ENCODE assay signal across 15 cellular contexts in genomic region chr10:93567277-93568104, GRCh38. TPM values are rescaled to one million over a fixed set of nuclear protein-coding genes. Genes with fewer than 3 reads are reported as not detected.
DNase-seq lines count a peak whose midpoint lies in the region; ATAC-seq and TF ChIP-seq lines count a peak whose summit lies in the region.
"Had no signal": no experiment of that assay in that cellular context is flagged by ENCODE, and none has a peak within 500 bp of the region (broad histone marks: within the 10 kb centered on the region; RNA-seq: fewer than 3 reads in every experiment).

No MANE protein-coding gene starts in this region.

- peaks cover 0 to 2% (median 0%) of the 10 kb centered on the region in 3 donors for H3K4me1 Mint-ChIP-seq in CD8-positive, alpha-beta memory T cell

- H3K27me3 ChIP-seq in heart right ventricle (peaks cover 12 to 83% (median 62%) of the 10 kb centered on the region in 7 donors), hepatocyte (peaks cover 61% of the 10 kb centered on the region), parathyroid adenoma (ENCODE audit: control insufficient read depth, insufficient read depth, low read length) (no peaks in the 10 kb centered on the region)
- no peaks in the 10 kb centered on the region for H3K27me3 ChIP-seq in CD8-positive, alpha-beta memory T cell (ENCODE audit: insufficient read depth, low read length, poor library complexity, severe bottlenecking)
- H3K27me3 ChIP-seq: body of pancreas had no signal

- no peak for DNase-seq in heart right ventricle
- no peak for DNase-seq in cardiac septum (ENCODE audit: low spot score)
- no peak for DNase-seq in hepatocyte (ENCODE audit: low spot score)
- DNase-seq in iPS-NIHi7 (ENCODE audit: extremely low spot score) = no peak
- DNase-seq in CD8-positive, alpha-beta memory T cell = no peak
- DNase-seq in stimulated activated CD4-positive, alpha-beta T cell treated with anti-CD3 and anti-CD28 coated beads, Interleukin-4, amount 100 ng/mL, for 4 hours = no peak
- DNase-seq in amygdala (lab: John Stamatoyannopoulos, UW) = no peak
- DNase-seq: activated CD4-positive, alpha-beta T cell treated with anti-CD3 and anti-CD28 coated beads, Interleukin-2, amount 50 U/mL, for 48 hours; body of pancreas; DMS 273 treated with DMSO at 0.1 percent for 48 hours; KG1; NCI-H526 treated with DMSO at 0.1 percent for 48 hours had no signal

- CTCF ChIA-PET in CD8-positive, alpha-beta memory T cell (lab: Charles Lee) = no interaction called here

- POLR2A ChIA-PET in CD8-positive, alpha-beta memory T cell (lab: Charles Lee) = no interaction called here

- intact Hi-C loops in heart right ventricle (cut with DNase I) (no loop called here), cardiac septum (cut with DNase I) (no loop called here)

- H3K4me3 Mint-ChIP-seq in CD8-positive, alpha-beta memory T cell = no peak overlapping the region

- H3K4me3 ChIP-seq in heart right ventricle (peak overlapping the region in 8 of 10 donors; percentile 18 to 43 (median 34)), hepatocyte (no peak overlapping the region), parathyroid adenoma (ENCODE audit: low read depth, low read length) (no peak overlapping the region)
- H3K4me3 ChIP-seq in CD8-positive, alpha-beta memory T cell (ENCODE audit: low read length) = no peak overlapping the region
- H3K4me3 ChIP-seq: body of pancreas had no signal

- no peaks in the 10 kb centered on the region for H3K36me3 Mint-ChIP-seq in CD8-positive, alpha-beta memory T cell

- H3K27ac Mint-ChIP-seq in CD8-positive, alpha-beta memory T cell = no peak overlapping the region

- H3K27ac ChIP-seq in heart right ventricle (no peak overlapping the region), hepatocyte (no peak overlapping the region), parathyroid adenoma (no peak overlapping the region)
- H3K27ac ChIP-seq in CD8-positive, alpha-beta memory T cell (ENCODE audit: low read depth, low read length) = no peak overlapping the region
- H3K27ac ChIP-seq: epithelial cell of prostate, RWPE1 had no signal

- peaks cover 22 to 70% of the 10 kb centered on the region in 2 donors for H3K27me3 Mint-ChIP-seq in CD8-positive, alpha-beta memory T cell

- H2AFZ ChIP-seq in hepatocyte (no peak overlapping the region), parathyroid adenoma (no peak overlapping the region)

- H3K9me2 ChIP-seq in hepatocyte (replicated peaks; ENCODE audit: insufficient read depth) = no peaks in the 10 kb centered on the region

- H3K79me2 ChIP-seq in hepatocyte = no peaks in the 10 kb centered on the region
- no peaks in the 10 kb centered on the region for H3K79me2 ChIP-seq in parathyroid adenoma

- TF ChIP-seq CTCF in heart right ventricle (IDR thresholded peaks at IDR 0.05) (no peak), hepatocyte (IDR thresholded peaks at IDR 0.05; ENCODE audit: poor library complexity) (no peak), parathyroid adenoma (IDR thresholded peaks at IDR 0.05) (no peak)

- no peak for ATAC-seq in heart right ventricle

- H3K4me1 ChIP-seq in heart right ventricle = peaks cover 0 to 21% (median 6%) of the 10 kb centered on the region in 9 donors
- peaks cover 3% of the 10 kb centered on the region for H3K4me1 ChIP-seq in hepatocyte (ENCODE audit: insufficient read depth)
- no peaks in the 10 kb centered on the region for H3K4me1 ChIP-seq in parathyroid adenoma
- H3K4me1 ChIP-seq in CD8-positive, alpha-beta memory T cell (ENCODE audit: insufficient read depth, low read length) = no peaks in the 10 kb centered on the region

- H3K9me3 Mint-ChIP-seq in CD8-positive, alpha-beta memory T cell = no peaks in the 10 kb centered on the region

- H3K36me3 ChIP-seq in heart right ventricle (no peaks in the 10 kb centered on the region), hepatocyte (replicated peaks; ENCODE audit: insufficient read depth, low read depth) (no peaks in the 10 kb centered on the region), parathyroid adenoma (ENCODE audit: control insufficient read depth, insufficient read depth, low read length) (no peaks in the 10 kb centered on the region)
- H3K36me3 ChIP-seq in CD8-positive, alpha-beta memory T cell (ENCODE audit: insufficient read depth, low read length) = no peaks in the 10 kb centered on the region

- WGBS in heart right ventricle, 2 donors = 10 to 11% methylated on average over 33 of the region's 33 CpGs
- WGBS in hepatocyte (ENCODE audit: low lambda C conversion rate, missing lambda C conversion rate) = 24% methylated on average over 33 of the region's 33 CpGs

- H3K4me2 ChIP-seq in hepatocyte (peak overlapping the region; percentile 91), parathyroid adenoma (ENCODE audit: low read length) (peak overlapping the region; percentile 22)

- no peak overlapping the region for H3K9ac ChIP-seq in parathyroid adenoma

- no peaks in the 10 kb centered on the region for H4K20me1 ChIP-seq in hepatocyte (ENCODE audit: insufficient read depth, poor library complexity, severe bottlenecking)

- H3K9me3 ChIP-seq in heart right ventricle (no peaks in the 10 kb centered on the region), hepatocyte (ENCODE audit: low read depth) (no peaks in the 10 kb centered on the region), parathyroid adenoma (ENCODE audit: control insufficient read depth, low read length) (no peaks in the 10 kb centered on the region)
- H3K9me3 ChIP-seq in CD8-positive, alpha-beta memory T cell (ENCODE audit: low read length) = no peaks in the 10 kb centered on the region
- H3K9me3 ChIP-seq: body of pancreas had no signal

RNA-seq across cellular contexts. Expression of gene FFAR4, which starts 1.0 kb away (rescaled TPM):
- total RNA-seq in heart right ventricle (under 1 TPM in 4 of 10 donors, not detected in 6; 0.11 to 0.37 (median 0.22) TPM), cardiac septum (0.08 TPM), hepatocyte (0.16 TPM in 1 of 2 replicates, not detected in the other)
- polyA plus RNA-seq in heart right ventricle (under 1 TPM; 0.07 to 0.12 TPM), hepatocyte (0.04 and 0.53 TPM in 2 replicates)
- not detected for total RNA-seq in CD8-positive, alpha-beta memory T cell
- not detected for polyA plus RNA-seq in CD8-positive, alpha-beta memory T cell

RNA-seq across cellular contexts. Expression of gene RBP4, which starts 33.5 kb away (rescaled TPM):
- total RNA-seq in heart right ventricle = 10 to 100 TPM in 1 of 10 donors, 1 to 10 TPM in 5, under 1 TPM in 2, not detected in 2; 0.37 to 26.1 (median 3.6) TPM
- 10 to 100 TPM in 1 of 2 donors, 1 to 10 TPM in 1; 8.6 to 30.0 TPM for polyA plus RNA-seq in heart right ventricle
- 2.1 TPM for total RNA-seq in cardiac septum
- 494 and 527 TPM in 2 replicates for total RNA-seq in hepatocyte
- polyA plus RNA-seq in hepatocyte = 761 and 997 TPM in 2 replicates
- not detected for total RNA-seq in CD8-positive, alpha-beta memory T cell
- not detected for polyA plus RNA-seq in CD8-positive, alpha-beta memory T cell

RNA-seq across cellular contexts. Expression of gene PDE6C, which starts 44.8 kb away (rescaled TPM):
- total RNA-seq in heart right ventricle (not detected), cardiac septum (not detected), hepatocyte (0.07 and 0.08 TPM in 2 replicates)
- polyA plus RNA-seq in heart right ventricle (not detected), hepatocyte (0.15 TPM in 1 of 2 replicates, not detected in the other)
- total RNA-seq in CD8-positive, alpha-beta memory T cell = not detected
- polyA plus RNA-seq in CD8-positive, alpha-beta memory T cell = not detected
- total RNA-seq: body of pancreas had no signal

Comparison
In these comparisons a context has a peak if more than half of its experiments do, and no peak if none do; other contexts are left out.
1. H3K4me3 ChIP-seq: peak in heart right ventricle (8 of 10); none in hepatocyte (single experiment), parathyroid adenoma (single experiment) and CD8-positive, alpha-beta memory T cell (single experiment).
2. RNA of gene RBP4, which starts 33.5 kb away (total RNA-seq): 494 to 527 TPM in hepatocyte; 0.37 to 26.1 TPM in heart right ventricle, 2.1 TPM in cardiac septum (single experiment) and not detected in CD8-positive, alpha-beta memory T cell; every median in the first group is over 10 times any median in the second.